Comparison of ENCODE assay signal across 1 cellular context in genomic region chr7:138002096-138002827, GRCh38.
TF ChIP-seq lines count a peak whose summit lies in the region.

No MANE protein-coding gene starts in this region.

TF ChIP-seq in K562, 482 proteins besides CTCF, POLR2A, EP300 and RAD21 (continued from another document):
- no peak for TF ChIP-seq BRF2 (IDR thresholded peaks at IDR 0.05; ENCODE audit: borderline replicate concordance, insufficient read depth, insufficient read length)
- TF ChIP-seq ZNF384 (IDR thresholded peaks at IDR 0.05; ENCODE audit: low read depth, low read length) = no peak
- peak; percentile 84; the same call in 1 of the 2 replicates for TF ChIP-seq CHAMP1 (IDR thresholded peaks at IDR 0.05)
- TF ChIP-seq RBM14 (IDR thresholded peaks at IDR 0.05; ENCODE audit: borderline replicate concordance, insufficient read depth, low read depth, low read length) = no peak
- no peak for TF ChIP-seq ARID4B (CRISPR knock-in tag; IDR thresholded peaks at IDR 0.05)
- peak; percentile 39; the same call in 1 of the 2 replicates for TF ChIP-seq NR2C1 (IDR thresholded peaks at IDR 0.05)
- no peak for TF ChIP-seq NR2C1 (tag; IDR thresholded peaks at IDR 0.05)
- no peak for TF ChIP-seq ZBTB43 (CRISPR knock-in tag; IDR thresholded peaks at IDR 0.05)
- no peak for TF ChIP-seq FOXK1 (CRISPR knock-in tag; IDR thresholded peaks at IDR 0.05; ENCODE audit: borderline replicate concordance)
- TF ChIP-seq NFRKB (IDR thresholded peaks at IDR 0.05; ENCODE audit: low read depth) = 0 out of 2 replicates have a peak, but pooled peaks have one; percentile 60
- TF ChIP-seq ARHGAP35 (IDR thresholded peaks at IDR 0.05; ENCODE audit: partially characterized antibody) = no peak
- no peak for TF ChIP-seq ZNF431 (CRISPR knock-in tag; IDR thresholded peaks at IDR 0.05)
- TF ChIP-seq ZNF778 (CRISPR knock-in tag; IDR thresholded peaks at IDR 0.05) = no peak
- no peak for TF ChIP-seq ETS1 (conservative IDR thresholded peaks at IDR 0.05; ENCODE audit: control insufficient read depth, low read depth, low read length)
